Comparison of ENCODE assay signal across 14 cellular contexts in genomic region chr9:88954073-88954472, GRCh38.
DNase-seq lines count a peak whose midpoint lies in the region; FAIRE-seq lines count a peak whose summit lies in the region.
"Had no signal": no experiment of that assay in that cellular context is flagged by ENCODE, and none has a peak within 500 bp of the region (broad histone marks: within the 10 kb centered on the region; RNA-seq: fewer than 3 reads in every experiment).

No MANE protein-coding gene starts in this region.

- no peak overlapping the region for H3K9ac ChIP-seq in adipocyte (ENCODE audit: low read length)

- H3K9me3 ChIP-seq in adipocyte (ENCODE audit: control insufficient read depth, low read length): no peaks in the 10 kb centered on the region
- H3K9me3 ChIP-seq: ovary had no signal

- peaks cover 6% of the 10 kb centered on the region for H3K27me3 ChIP-seq in adipocyte (replicated peaks; ENCODE audit: control insufficient read depth, insufficient read depth, low read length)
- H3K27me3 ChIP-seq: ovary had no signal

- FAIRE-seq in A204.1 (lab: Jason Lieb, UNC): peak; percentile 78
- FAIRE-seq: GM18507 had no signal

- peak; percentile 61 for DNase-seq in ELR (ENCODE audit: low read depth)
- DNase-seq in adipocyte (ENCODE audit: low read depth): peak; percentile 8
- DNase-seq in iris pigment epithelial cell (ENCODE audit: low read depth): peak; percentile 69
- DNase-seq in stimulated activated naive CD4-positive, alpha-beta T cell treated with Interleukin-2 at 50 U/mL for 16 hours (lab: John Stamatoyannopoulos, UW): no peak
- DNase-seq in NCI-H128 (lab: John Stamatoyannopoulos, UW; ENCODE audit: unreplicated experiment): no peak
- DNase-seq in NCI-H1694 treated with DMSO at 0.1 percent for 48 hours (lab: John Stamatoyannopoulos, UW): no peak
- DNase-seq in NCI-H2029 treated with DMSO at 0.1 percent for 48 hours (lab: John Stamatoyannopoulos, UW): no peak
- DNase-seq: activated CD8-positive, alpha-beta memory T cell treated with anti-CD3 and anti-CD28 coated beads for 24 hours; GOT3; NCI-H1105 treated with DMSO at 0.1 percent for 48 hours; NCI-H510A treated with DMSO at 0.1 percent for 48 hours; ovary had no signal

- H3K4me1 ChIP-seq in adipocyte (ENCODE audit: control insufficient read depth, insufficient read depth, low read length): peaks cover 35% of the 10 kb centered on the region

- H3K4me3 ChIP-seq in adipocyte (ENCODE audit: low read length): no peak overlapping the region
- H3K4me3 ChIP-seq: ovary had no signal

- no peaks in the 10 kb centered on the region for H3K36me3 ChIP-seq in adipocyte (ENCODE audit: control insufficient read depth, insufficient read depth, low read length, severe bottlenecking)
- H3K36me3 ChIP-seq: ovary had no signal

Comparison
In these comparisons a context has a peak if more than half of its experiments do, and no peak if none do; other contexts are left out.
1. DNase-seq: peak in ELR (single experiment), adipocyte (single experiment) and iris pigment epithelial cell (single experiment); none in stimulated activated naive CD4-positive, alpha-beta T cell treated with Interleukin-2 at 50 U/mL for 16 hours (single experiment), NCI-H128 (single experiment), NCI-H1694 treated with DMSO at 0.1 percent for 48 hours (single experiment) and NCI-H2029 treated with DMSO at 0.1 percent for 48 hours (single experiment).